In the genomic region with DNA sequence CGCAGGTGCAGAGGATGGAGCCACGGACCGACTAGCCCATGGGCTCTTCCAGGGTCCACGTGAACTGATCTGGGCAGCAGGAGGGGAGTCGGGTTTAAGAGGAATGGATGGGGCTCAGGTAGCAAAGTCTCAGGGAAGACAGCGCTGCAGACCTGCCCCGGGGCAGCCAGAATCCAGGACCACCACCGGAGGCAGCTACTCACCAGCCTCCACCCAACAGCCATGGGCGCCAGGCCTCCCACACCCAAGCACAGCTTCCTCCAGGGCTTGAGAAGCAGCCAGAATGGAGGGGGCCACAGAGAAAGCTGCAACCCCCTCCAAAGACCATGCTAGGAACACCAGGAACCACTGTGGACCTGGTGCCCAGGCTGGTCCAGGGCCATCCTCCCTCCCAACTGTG, we compare ENCODE assay signal across 17 cellular contexts.
A peak's percentile ranks its signal among the peaks of the same experiment; 100 is the strongest.
DNase-seq lines count a peak whose midpoint lies in the region; ATAC-seq and TF ChIP-seq lines count a peak whose summit lies in the region.
"Had no signal": no experiment of that assay in that cellular context is flagged by ENCODE, and none has a peak within 500 bp of the region (broad histone marks: within the 10 kb centered on the region; RNA-seq: fewer than 3 reads in every experiment).

No MANE protein-coding gene starts in this region.

- no peaks in the 10 kb centered on the region for H3K36me3 ChIP-seq in Peyer's patch
- no peaks in the 10 kb centered on the region for H3K36me3 ChIP-seq in neural progenitor cell
- H3K36me3 ChIP-seq in tibial artery: no peaks in the 10 kb centered on the region

- no peak overlapping the region for H3K27ac Mint-ChIP-seq in neural progenitor cell
- H3K27ac Mint-ChIP-seq: CD8-positive, alpha-beta T cell had no signal

- H2AFZ ChIP-seq in neural progenitor cell (replicated peaks): no peak overlapping the region

- H3K4me2 ChIP-seq in neural progenitor cell: no peak overlapping the region
- H3K4me2 ChIP-seq: A549 had no signal

- TF ChIP-seq CTCF in Peyer's patch (IDR thresholded peaks at IDR 0.05) (no peak), neural progenitor cell (IDR thresholded peaks at IDR 0.05) (no peak), tibial artery (IDR thresholded peaks at IDR 0.05) (no peak)

- H3K9me3 Mint-ChIP-seq in neural progenitor cell: no peaks in the 10 kb centered on the region
- H3K9me3 Mint-ChIP-seq: CD8-positive, alpha-beta T cell had no signal

- H3K4me3 ChIP-seq in Peyer's patch (no peak overlapping the region), neural progenitor cell (no peak overlapping the region), tibial artery (no peak overlapping the region)
- H3K4me3 ChIP-seq: A549, K562 had no signal

- TF ChIP-seq POLR2A in Peyer's patch (IDR thresholded peaks at IDR 0.05): no peak

- intact Hi-C loops in cardiac septum (cut with DNase I) (no loop called here), Right ventricle myocardium superior (cut with DNase I) (no loop called here), tibial artery (cut with DNase I; ENCODE audit: low total_unique reads) (no loop called here)

- peaks cover 6% of the 10 kb centered on the region for H3K27me3 Mint-ChIP-seq in neural progenitor cell (ENCODE audit: insufficient read depth, low read depth)

- H3K4me3 Mint-ChIP-seq in neural progenitor cell: peak overlapping the region; percentile 59
- H3K4me3 Mint-ChIP-seq: CD8-positive, alpha-beta T cell had no signal

- H3K9me3 ChIP-seq in Peyer's patch (no peaks in the 10 kb centered on the region), neural progenitor cell (ENCODE audit: low read depth) (no peaks in the 10 kb centered on the region), tibial artery (no peaks in the 10 kb centered on the region)
- H3K9me3 ChIP-seq: A549 had no signal

- no peak for ATAC-seq in Right ventricle myocardium superior (ENCODE audit: poor library complexity)
- ATAC-seq: A549; CD8-positive, alpha-beta T cell; K562; Panc1 had no signal

- H3K27ac ChIP-seq in Peyer's patch: no peak overlapping the region
- H3K27ac ChIP-seq in neural progenitor cell: no peak overlapping the region
- no peak overlapping the region for H3K27ac ChIP-seq in tibial artery
- H3K27ac ChIP-seq: A549 had no signal

- H3K4me1 ChIP-seq in Peyer's patch (no peaks in the 10 kb centered on the region), neural progenitor cell (no peaks in the 10 kb centered on the region), tibial artery (no peaks in the 10 kb centered on the region)
- H3K4me1 ChIP-seq: A549 had no signal

- DNase-seq in cardiac septum (ENCODE audit: low spot score) (peak; percentile 70), Right ventricle myocardium superior (no peak), Peyer's patch (peak in 2 of 3 donors; percentile 27 to 31), neural progenitor cell (ENCODE audit: low spot score) (no peak), tibial artery (peak; percentile 16 to 43), cerebellar nuclear complex (lab: John Stamatoyannopoulos, UW) (no peak), DMS 273 (lab: John Stamatoyannopoulos, UW; ENCODE audit: unreplicated experiment) (no peak)
- DNase-seq: Calu3; CD8-positive, alpha-beta T cell; DMS53; GOT3; NCI-H1105; NCI-H2081; NCI-H2171 treated with DMSO at 0.1 percent for 48 hours had no signal

- no peaks in the 10 kb centered on the region for H3F3A ChIP-seq in neural progenitor cell (ENCODE audit: low read depth)

- H3K79me2 ChIP-seq in neural progenitor cell (ENCODE audit: low read depth): no peaks in the 10 kb centered on the region

- H3K36me3 Mint-ChIP-seq in neural progenitor cell: no peaks in the 10 kb centered on the region
- H3K36me3 Mint-ChIP-seq: CD8-positive, alpha-beta T cell had no signal

- H3K4me1 Mint-ChIP-seq in neural progenitor cell: peaks cover 26% of the 10 kb centered on the region

- H3K9ac ChIP-seq in neural progenitor cell: no peak overlapping the region

- no peaks in the 10 kb centered on the region for H4K20me1 ChIP-seq in neural progenitor cell (ENCODE audit: low read depth)

- no peaks in the 10 kb centered on the region for H3K27me3 ChIP-seq in Peyer's patch
- no peaks in the 10 kb centered on the region for H3K27me3 ChIP-seq in neural progenitor cell
- H3K27me3 ChIP-seq in tibial artery: peaks cover 0 to 49% of the 10 kb centered on the region in 2 donors

Comparison
In these comparisons a context has a peak if more than half of its experiments do, and no peak if none do; other contexts are left out.
1. DNase-seq: peak in cardiac septum (single experiment), Peyer's patch (2 of 3) and tibial artery (2 of 2); none in Right ventricle myocardium superior (single experiment), neural progenitor cell (single experiment), cerebellar nuclear complex (0 of 2) and DMS 273 (single experiment).